ENCODE assay signal across 8 cellular contexts in the genomic region with DNA sequence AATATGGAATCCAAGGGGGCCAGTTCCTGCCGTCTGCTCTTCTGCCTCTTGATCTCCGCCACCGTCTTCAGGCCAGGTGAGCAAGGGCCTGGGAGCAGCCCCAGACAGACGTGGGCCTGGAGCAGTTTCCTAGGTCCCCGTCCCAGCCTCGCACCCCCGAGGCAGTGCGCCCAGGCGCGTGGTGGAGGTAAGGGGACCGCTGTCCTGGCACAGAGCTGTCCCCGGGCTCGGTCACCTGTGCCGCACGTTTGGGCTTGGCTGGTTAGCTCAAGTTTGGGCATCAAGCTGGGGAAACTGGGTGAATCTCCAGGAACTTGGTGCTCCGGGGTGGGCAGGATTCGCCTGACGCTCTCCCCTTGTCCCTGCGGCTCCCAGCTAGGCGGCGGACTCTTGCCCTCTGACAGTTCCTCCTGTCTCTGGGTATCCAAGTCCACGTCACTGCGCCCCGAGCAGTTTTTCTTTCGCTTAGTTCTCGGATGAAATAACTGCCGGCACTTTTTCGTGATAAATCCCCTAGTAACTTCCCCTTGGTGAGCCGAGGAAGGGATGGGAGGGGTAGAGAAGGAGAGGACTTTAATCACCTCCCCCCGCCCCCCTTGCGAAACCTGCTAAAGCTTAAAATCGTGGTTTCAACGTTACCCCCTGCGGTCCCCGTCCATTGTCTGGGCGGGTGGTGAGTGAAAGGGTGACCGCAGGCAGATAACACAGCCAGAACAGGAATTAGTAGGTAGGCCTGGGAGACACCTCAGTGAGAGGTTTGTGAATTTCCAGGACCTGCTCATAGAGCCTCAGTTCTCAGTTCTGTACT. TPM values are rescaled to one million over a fixed set of nuclear protein-coding genes. Genes with fewer than 3 reads are reported as not detected.
DNase-seq lines count a peak whose midpoint lies in the region; ATAC-seq and TF ChIP-seq lines count a peak whose summit lies in the region.

No MANE protein-coding gene starts in this region.

- H3K4me3 ChIP-seq in AG04450 (ENCODE audit: low read depth, low read length) (peak overlapping the region; percentile 96), epithelial cell of esophagus (ENCODE audit: low read length) (peak overlapping the region; percentile 97), mononuclear cell (ENCODE audit: low read length) (peak overlapping the region; percentile 70)

- POLR2A ChIA-PET in AG04450 (lab: Yijun Ruan, JAX) = interaction anchor here (0.6 to 1.0 kb wide), 4 partner anchors 9 to 718 kb away, joined by 3 to 7 read pairs (median 4); no protein-coding TSS in a partner anchor

- DNase-seq in AG04450 (ENCODE audit: low read depth, low spot score) (no peak), NOMO-1 (lab: John Stamatoyannopoulos, UW; ENCODE audit: unreplicated experiment in 2 of 2) (peak; percentile 94 to 96), epithelial cell of esophagus (ENCODE audit: low read depth) (peak; percentile 81)
- DNase-seq in activated CD8-positive, alpha-beta memory T cell treated with anti-CD3 and anti-CD28 coated beads, Interleukin-2, amount 50 U/mL, for 48 hours = peak; percentile 88
- DNase-seq in stimulated activated CD8-positive, alpha-beta memory T cell treated with anti-CD3 and anti-CD28 coated beads, Interleukin-4, amount 100 ng/mL, for 48 hours = peak; percentile 89

- H3K9me3 ChIP-seq in AG04450 (ENCODE audit: control insufficient read depth, insufficient read depth, low read length) (no peaks in the 10 kb centered on the region; the same call in 1 of the 2 replicates), mononuclear cell (ENCODE audit: low read depth, low read length) (no peaks in the 10 kb centered on the region)

- peaks cover 13% of the 10 kb centered on the region for H3K4me1 ChIP-seq in mononuclear cell (ENCODE audit: insufficient read depth, low read length)

- CTCF ChIA-PET in AG04450 (lab: Charles Lee) = interaction anchor here (0.5 to 9.9 kb wide), 11 partner anchors 11 to 1095 kb away, joined by 3 to 82 read pairs (median 4); no protein-coding TSS in a partner anchor

- ATAC-seq in GM18861 (IDR thresholded peaks at IDR 0.05; ENCODE audit: unreplicated experiment) (peak; percentile 20), HG03103 (IDR thresholded peaks at IDR 0.05; ENCODE audit: low read depth, unreplicated experiment) (peak; percentile 22)

- H3K27ac ChIP-seq in AG04450 (ENCODE audit: low read depth, low read length) = peak overlapping the region; percentile 94

- TF ChIP-seq CTCF in AG04450 (IDR thresholded peaks at IDR 0.05; ENCODE audit: low read depth, low read length) (peak; percentile 23; the same call in 1 of the 2 replicates), epithelial cell of esophagus (IDR thresholded peaks at IDR 0.05; ENCODE audit: insufficient read depth, low read depth, low read length, missing control alignments) (no peak)

- H3K27me3 ChIP-seq in AG04450 (ENCODE audit: control insufficient read depth, insufficient read depth, low read length) (no peaks in the 10 kb centered on the region), mononuclear cell (ENCODE audit: insufficient read depth, low read length) (peaks cover 7% of the 10 kb centered on the region)

RNA-seq across cellular contexts. Expression of a gene that starts 0.9 kb away (rescaled TPM):
- 198 and 275 TPM in 2 replicates for polyA plus RNA-seq in AG04450 (2011; rRNA removed)
- polyA minus RNA-seq in AG04450 (2011; rRNA and poly(A)+ RNA removed) = 109 and 223 TPM in 2 replicates
- 13.4 TPM for total RNA-seq in mononuclear cell
